ENCODE assay signal across 1 cellular context in genomic region chr6:33143113-33143760, GRCh38.
TF ChIP-seq lines count a peak whose summit lies in the region.

No MANE protein-coding gene starts in this region.

TF ChIP-seq in IMR-90, 13 proteins besides CTCF, POLR2A, EP300 and RAD21:
- TF ChIP-seq MAFK (IDR thresholded peaks at IDR 0.05; ENCODE audit: low read depth, low read length) (no peak), USF2 (IDR thresholded peaks at IDR 0.05; ENCODE audit: low read depth, low read length) (no peak), MXI1 (IDR thresholded peaks at IDR 0.05; ENCODE audit: borderline replicate concordance, low read depth, low read length) (no peak), NFE2L2 (IDR thresholded peaks at IDR 0.05; ENCODE audit: low read depth, low read length) (no peak), CHD1 (IDR thresholded peaks at IDR 0.05; ENCODE audit: low read depth, low read length) (no peak), RCOR1 (IDR thresholded peaks at IDR 0.05; ENCODE audit: insufficient replicate concordance, low read length) (no peak), RFX5 (IDR thresholded peaks at IDR 0.05; ENCODE audit: low read depth, low read length) (no peak), CEBPB (IDR thresholded peaks at IDR 0.05; ENCODE audit: low read depth, low read length) (peak; percentile 20; the same call in 1 of the 2 replicates)
- TF ChIP-seq, protein P1, sequence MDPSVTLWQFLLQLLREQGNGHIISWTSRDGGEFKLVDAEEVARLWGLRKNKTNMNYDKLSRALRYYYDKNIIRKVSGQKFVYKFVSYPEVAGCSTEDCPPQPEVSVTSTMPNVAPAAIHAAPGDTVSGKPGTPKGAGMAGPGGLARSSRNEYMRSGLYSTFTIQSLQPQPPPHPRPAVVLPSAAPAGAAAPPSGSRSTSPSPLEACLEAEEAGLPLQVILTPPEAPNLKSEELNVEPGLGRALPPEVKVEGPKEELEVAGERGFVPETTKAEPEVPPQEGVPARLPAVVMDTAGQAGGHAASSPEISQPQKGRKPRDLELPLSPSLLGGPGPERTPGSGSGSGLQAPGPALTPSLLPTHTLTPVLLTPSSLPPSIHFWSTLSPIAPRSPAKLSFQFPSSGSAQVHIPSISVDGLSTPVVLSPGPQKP (IDR thresholded peaks at IDR 0.05; ENCODE audit: borderline replicate concordance, low read depth, low read length), result no peak
